Comparison of ENCODE assay signal across 22 cellular contexts in the genomic region with DNA sequence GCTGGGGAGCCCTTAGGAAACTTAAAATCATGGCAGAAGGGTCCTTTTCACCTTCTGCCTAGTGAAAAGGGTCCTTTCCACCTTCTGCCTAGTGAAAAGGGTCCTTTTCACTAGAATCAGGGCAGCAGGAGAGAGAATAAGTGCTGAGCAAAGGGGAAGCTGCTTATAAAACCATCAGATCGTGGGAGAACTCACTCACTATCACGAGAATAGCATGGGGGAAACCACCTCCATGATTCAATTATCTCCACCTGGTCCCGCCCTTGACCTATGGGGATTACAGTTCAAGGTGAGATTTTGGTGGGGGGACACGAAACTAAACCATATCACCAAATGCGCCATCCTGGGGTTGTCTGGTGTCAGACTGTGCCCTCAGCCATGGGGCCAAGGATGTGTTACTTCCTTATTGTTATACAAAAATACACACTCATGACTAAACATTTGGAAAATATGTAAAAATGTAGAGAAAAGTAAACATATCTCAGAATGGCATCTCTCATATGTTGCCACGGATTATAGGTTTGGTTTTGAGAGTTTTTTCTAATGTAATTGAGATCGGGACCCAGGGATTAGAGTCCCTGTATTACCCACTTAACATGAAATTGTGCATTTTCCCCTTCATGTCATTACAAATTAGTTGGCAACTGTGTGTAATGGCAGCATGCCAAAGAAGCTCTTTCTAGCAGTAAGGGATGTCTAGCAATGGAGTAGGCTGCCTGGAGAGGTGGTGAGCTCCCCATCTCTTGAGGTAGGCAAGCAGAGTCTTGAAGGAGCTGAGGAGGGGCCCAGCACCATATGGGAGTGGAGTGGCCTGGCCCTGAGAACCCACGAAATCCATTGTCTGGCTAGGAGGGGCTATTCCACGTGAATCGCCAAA. TPM values are rescaled to one million over a fixed set of nuclear protein-coding genes. Genes with fewer than 3 reads are reported as not detected.
A peak's percentile ranks its signal among the peaks of the same experiment; 100 is the strongest.
DNase-seq lines count a peak whose midpoint lies in the region; ATAC-seq and TF ChIP-seq lines count a peak whose summit lies in the region.
"Had no signal": no experiment of that assay in that cellular context is flagged by ENCODE, and none has a peak within 500 bp of the region (broad histone marks: within the 10 kb centered on the region; RNA-seq: fewer than 3 reads in every experiment).

No MANE protein-coding gene starts in this region.

- no peaks in the 10 kb centered on the region for H3K4me1 ChIP-seq in breast epithelium
- no peaks in the 10 kb centered on the region for H3K4me1 ChIP-seq in adipocyte (ENCODE audit: control insufficient read depth, insufficient read depth, low read length)
- H3K4me1 ChIP-seq: left ventricle myocardium inferior, suprapubic skin, vagina had no signal

- no peak for TF ChIP-seq POLR2A in breast epithelium (IDR thresholded peaks at IDR 0.05)

- no peaks in the 10 kb centered on the region for H3K27me3 ChIP-seq in breast epithelium
- no peaks in the 10 kb centered on the region for H3K27me3 ChIP-seq in adipocyte (replicated peaks; ENCODE audit: control insufficient read depth, insufficient read depth, low read length)
- H3K27me3 ChIP-seq: suprapubic skin, vagina had no signal

- H3K36me3 Mint-ChIP-seq in MCF 10A (ENCODE audit: insufficient read depth, unreplicated experiment) = no peaks in the 10 kb centered on the region
- no peaks in the 10 kb centered on the region for H3K36me3 Mint-ChIP-seq in stimulated activated naive B cell treated with anti-CD40 and anti-IgM and Interleukin-4, amounts not matched to agents 10 μg/mL and 1 μg/mL and 100 μg/mL, for 72 hours

- no peak overlapping the region for H3K4me3 Mint-ChIP-seq in MCF 10A (ENCODE audit: unreplicated experiment)
- H3K4me3 Mint-ChIP-seq in stimulated activated naive B cell treated with anti-CD40 and anti-IgM and Interleukin-4, amounts not matched to agents 10 μg/mL and 1 μg/mL and 100 μg/mL, for 72 hours = no peak overlapping the region

- H3K9me3 ChIP-seq in breast epithelium (no peaks in the 10 kb centered on the region), adipocyte (ENCODE audit: control insufficient read depth, low read length) (no peaks in the 10 kb centered on the region)
- H3K9me3 ChIP-seq: left ventricle myocardium inferior, mucosa of descending colon, suprapubic skin, vagina had no signal

- no TSS peak for BruUV-seq in MCF 10A (replicated peaks; lab: Mats Ljungman, UMichigan)

- intact Hi-C loops in MCF 10A (cut with micrococcal nuclease) = no loop called here
- intact Hi-C loops in breast epithelium (cut with DNase I; ENCODE audit: low total_unique reads) = no loop called here

- H3K27me3 Mint-ChIP-seq in MCF 10A (ENCODE audit: insufficient read depth, unreplicated experiment) = no peaks in the 10 kb centered on the region
- no peaks in the 10 kb centered on the region for H3K27me3 Mint-ChIP-seq in stimulated activated naive B cell treated with anti-CD40 and anti-IgM and Interleukin-4, amounts not matched to agents 10 μg/mL and 1 μg/mL and 100 μg/mL, for 72 hours

- no peaks in the 10 kb centered on the region for H3K4me1 Mint-ChIP-seq in MCF 10A (ENCODE audit: insufficient read depth, unreplicated experiment)
- peaks cover 11 to 13% of the 10 kb centered on the region in 2 donors for H3K4me1 Mint-ChIP-seq in stimulated activated naive B cell treated with anti-CD40 and anti-IgM and Interleukin-4, amounts not matched to agents 10 μg/mL and 1 μg/mL and 100 μg/mL, for 72 hours

- H3K27ac ChIP-seq in breast epithelium = no peak overlapping the region
- H3K27ac ChIP-seq: left ventricle myocardium inferior, suprapubic skin, vagina had no signal

- H3K36me3 ChIP-seq in breast epithelium (no peaks in the 10 kb centered on the region), adipocyte (ENCODE audit: control insufficient read depth, insufficient read depth, low read length, severe bottlenecking) (no peaks in the 10 kb centered on the region)
- H3K36me3 ChIP-seq: left ventricle myocardium inferior, suprapubic skin, vagina had no signal

- H3K4me3 ChIP-seq in breast epithelium (no peak overlapping the region), adipocyte (ENCODE audit: low read length) (no peak overlapping the region)
- H3K4me3 ChIP-seq: left ventricle myocardium inferior, mucosa of descending colon, suprapubic skin, vagina had no signal

- no peak overlapping the region for H3K9ac ChIP-seq in adipocyte (ENCODE audit: low read length)

- POLR2A ChIA-PET in MCF 10A (lab: Yijun Ruan, JAX) = no interaction called here

- DNase-seq in NCI-H1105 treated with DMSO at 0.1 percent for 48 hours (lab: John Stamatoyannopoulos, UW) = peak; percentile 0
- no peak for DNase-seq in NCI-H1105 (lab: John Stamatoyannopoulos, UW)
- DNase-seq in MCF 10A (ENCODE audit: unreplicated experiment) = peak; percentile 6
- no peak for DNase-seq in breast epithelium (ENCODE audit: low spot score in 2 of 2)
- DNase-seq in adipocyte (ENCODE audit: low read depth) = peak; percentile 1
- DNase-seq in stimulated activated naive B cell treated with anti-CD40 and anti-IgM and Interleukin-4, amounts not matched to agents 10 μg/mL and 1 μg/mL and 100 μg/mL, for 72 hours = peak; percentile 29
- DNase-seq in NCI-H345 treated with DMSO at 0.1 percent for 48 hours (lab: John Stamatoyannopoulos, UW; ENCODE audit: unreplicated experiment) = no peak
- DNase-seq in effector CD4-positive, alpha-beta T cell = no peak
- DNase-seq: activated effector memory CD4-positive, alpha-beta T cell treated with anti-CD3 and anti-CD28 coated beads, Interleukin-2, amount 50 U/mL, for 16 hours; amygdala; left ventricle myocardium inferior; MM.1S; mucosa of descending colon; stimulated activated CD8-positive, alpha-beta memory T cell treated with anti-CD3 and anti-CD28 coated beads, Interleukin-4, amount 100 ng/mL, for 48 hours; T1000 had no signal

- peak; percentile 72 to 79 for ATAC-seq in stimulated activated naive B cell treated with anti-CD40 and anti-IgM and Interleukin-4, amounts not matched to agents 10 μg/mL and 1 μg/mL and 100 μg/mL, for 72 hours (replicated peaks)
- ATAC-seq: HCT116, mucosa of descending colon, SK-N-SH treated with all-trans-retinoic acid at 6 μM for 48 hours had no signal

- CTCF ChIA-PET in MCF 10A (lab: Yijun Ruan, JAX) = no interaction called here

- TF ChIP-seq CTCF in MCF 10A (IDR thresholded peaks at IDR 0.05; ENCODE audit: unreplicated experiment) = no peak
- no peak for TF ChIP-seq CTCF in breast epithelium (IDR thresholded peaks at IDR 0.05)

- H3K9me3 Mint-ChIP-seq in MCF 10A (ENCODE audit: unreplicated experiment) = peaks cover 15% of the 10 kb centered on the region
- H3K9me3 Mint-ChIP-seq in stimulated activated naive B cell treated with anti-CD40 and anti-IgM and Interleukin-4, amounts not matched to agents 10 μg/mL and 1 μg/mL and 100 μg/mL, for 72 hours = no peaks in the 10 kb centered on the region

- H3K27ac Mint-ChIP-seq in MCF 10A (ENCODE audit: low read depth, unreplicated experiment) = no peak overlapping the region
- peak overlapping the region; percentile 75 for H3K27ac Mint-ChIP-seq in stimulated activated naive B cell treated with anti-CD40 and anti-IgM and Interleukin-4, amounts not matched to agents 10 μg/mL and 1 μg/mL and 100 μg/mL, for 72 hours

RNA-seq across cellular contexts. Expression of a gene that starts 10.3 kb away (rescaled TPM):
- total RNA-seq in MCF 10A (2022) (22.7 and 30.6 TPM in 2 replicates), breast epithelium (10 to 100 TPM; 15.5 to 20.9 (median 17.0) TPM)

RNA-seq across cellular contexts. Expression of a gene that starts 30.7 kb away (rescaled TPM):
- not detected in 2 replicates for total RNA-seq in MCF 10A (2022)
- 1 to 10 TPM in 1 of 3 donors, not detected in 2; 1.5 TPM for total RNA-seq in breast epithelium
- total RNA-seq: cardiac septum, left ventricle myocardium inferior, mucosa of descending colon, RPMI7951, suprapubic skin, vagina had no signal

RNA-seq across cellular contexts. Expression of a gene that starts 57.2 kb away (rescaled TPM):
- not detected in 2 replicates for total RNA-seq in MCF 10A (2022)
- total RNA-seq in breast epithelium = 1 to 10 TPM in 2 of 3 donors, under 1 TPM in 1; 0.64 to 5.2 (median 1.6) TPM
- total RNA-seq: renal cortical epithelial cell, RPMI7951 had no signal

Comparison
In these comparisons a context has a peak if more than half of its experiments do, and no peak if none do; other contexts are left out.
1. DNase-seq: peak in NCI-H1105 treated with DMSO at 0.1 percent for 48 hours (single experiment), MCF 10A (single experiment), adipocyte (single experiment) and stimulated activated naive B cell treated with anti-CD40 and anti-IgM and Interleukin-4, amounts not matched to agents 10 μg/mL and 1 μg/mL and 100 μg/mL, for 72 hours (single experiment); none in NCI-H1105 (single experiment), breast epithelium (0 of 2), NCI-H345 treated with DMSO at 0.1 percent for 48 hours (single experiment) and effector CD4-positive, alpha-beta T cell (single experiment).